ENCODE assay signal across 22 cellular contexts in the genomic region with DNA sequence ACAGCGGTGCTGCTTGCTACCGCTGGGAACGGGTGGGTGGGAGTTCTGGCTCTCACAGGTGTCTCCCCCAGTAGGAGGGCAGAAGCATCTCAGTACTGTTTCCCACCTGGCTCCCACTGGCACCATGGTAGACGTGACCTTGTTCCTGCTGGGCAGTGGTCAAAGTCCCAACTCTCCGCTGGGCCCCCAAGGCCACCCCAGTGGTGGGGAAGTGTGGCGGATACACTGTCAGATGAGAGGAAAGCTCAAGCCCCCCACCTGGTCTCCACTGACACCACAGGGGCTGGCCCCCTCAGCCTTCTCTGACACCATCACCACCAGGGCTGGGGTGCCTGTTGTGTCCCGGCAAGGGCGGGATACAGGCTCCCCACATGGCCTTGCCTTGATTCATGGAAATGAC. TPM values are rescaled to one million over a fixed set of nuclear protein-coding genes. Genes with fewer than 3 reads are reported as not detected.
DNase-seq lines count a peak whose midpoint lies in the region; ATAC-seq and TF ChIP-seq lines count a peak whose summit lies in the region.
"Had no signal": no experiment of that assay in that cellular context is flagged by ENCODE, and none has a peak within 500 bp of the region (broad histone marks: within the 10 kb centered on the region; RNA-seq: fewer than 3 reads in every experiment).

No MANE protein-coding gene starts in this region.

- H3K4me1 Mint-ChIP-seq in activated T-helper 2 cell treated with anti-CD3 and anti-CD28 coated beads, Interferon-gamma antibody, Interleukin-2, Interleukin-4, amounts not matched to agents 10 μg/mL and 5 μg/mL and 100 μg/mL, durations not matched to agents 14 hours and 24 hours and 36 hours (ENCODE audit: low read depth): peaks cover 12% of the 10 kb centered on the region

- H3K27ac Mint-ChIP-seq in activated naive CD4-positive, alpha-beta T cell treated with anti-CD3 and anti-CD28 coated beads, Interleukin-2, amount 50 U/mL, for 72 hours: peak overlapping the region; percentile 44 to 63
- H3K27ac Mint-ChIP-seq in activated T-helper 2 cell treated with anti-CD3 and anti-CD28 coated beads, Interferon-gamma antibody, Interleukin-2, Interleukin-4, amounts not matched to agents 10 μg/mL and 5 μg/mL and 100 μg/mL, durations not matched to agents 14 hours and 24 hours and 36 hours: peak overlapping the region; percentile 2
- H3K27ac Mint-ChIP-seq: B cell had no signal

- peaks cover 59% of the 10 kb centered on the region for H3K4me1 ChIP-seq in DND-41 (ENCODE audit: insufficient read depth, low read length)

- peaks cover 10% of the 10 kb centered on the region for H3K79me2 ChIP-seq in DND-41 (ENCODE audit: insufficient read depth, low read length)

- H2AFZ ChIP-seq in DND-41 (ENCODE audit: low read depth, low read length): peak overlapping the region; percentile 67; the same call in 1 of the 2 replicates

- no peaks in the 10 kb centered on the region for H3K9me3 ChIP-seq in DND-41 (ENCODE audit: insufficient read depth, low read length, severe bottlenecking)

- no peak for TF ChIP-seq CTCF in DND-41 (IDR thresholded peaks at IDR 0.05; ENCODE audit: borderline replicate concordance, extremely low read depth, low read length, poor library complexity, severe bottlenecking)

- H3K4me2 ChIP-seq in DND-41 (ENCODE audit: insufficient read depth, low read length): peak overlapping the region; percentile 58

- H3K27me3 Mint-ChIP-seq in activated T-helper 2 cell treated with anti-CD3 and anti-CD28 coated beads, Interferon-gamma antibody, Interleukin-2, Interleukin-4, amounts not matched to agents 10 μg/mL and 5 μg/mL and 100 μg/mL, durations not matched to agents 14 hours and 24 hours and 36 hours (ENCODE audit: low read depth): no peaks in the 10 kb centered on the region
- H3K27me3 Mint-ChIP-seq: B cell had no signal

- peaks cover 4 to 18% of the 10 kb centered on the region in 2 donors for H3K36me3 Mint-ChIP-seq in activated naive CD4-positive, alpha-beta T cell treated with anti-CD3 and anti-CD28 coated beads, Interleukin-2, amount 50 U/mL, for 72 hours
- peaks cover 51% of the 10 kb centered on the region for H3K36me3 Mint-ChIP-seq in activated T-helper 2 cell treated with anti-CD3 and anti-CD28 coated beads, Interferon-gamma antibody, Interleukin-2, Interleukin-4, amounts not matched to agents 10 μg/mL and 5 μg/mL and 100 μg/mL, durations not matched to agents 14 hours and 24 hours and 36 hours (ENCODE audit: low read depth)

- H3K36me3 ChIP-seq in DND-41 (ENCODE audit: insufficient read depth, low read length): peaks cover 65% of the 10 kb centered on the region

- no peaks in the 10 kb centered on the region for H3K27me3 ChIP-seq in DND-41 (ENCODE audit: insufficient read depth, low read length, poor library complexity)

- no peak overlapping the region for H3K4me3 Mint-ChIP-seq in activated T-helper 2 cell treated with anti-CD3 and anti-CD28 coated beads, Interferon-gamma antibody, Interleukin-2, Interleukin-4, amounts not matched to agents 10 μg/mL and 5 μg/mL and 100 μg/mL, durations not matched to agents 14 hours and 24 hours and 36 hours (ENCODE audit: low read depth)
- H3K4me3 Mint-ChIP-seq: B cell had no signal

- DNase-seq in activated naive CD4-positive, alpha-beta T cell treated with anti-CD3 and anti-CD28 coated beads, Interleukin-2, amount 50 U/mL, for 72 hours (ENCODE audit: low spot score in 2 of 2): no peak
- no peak for DNase-seq in activated naive CD4-positive, alpha-beta T cell treated with anti-CD3 and anti-CD28 coated beads, Interleukin-2, amount 50 U/mL, for 16 hours
- DNase-seq in DND-41: no peak
- DNase-seq in activated T-helper 2 cell treated with anti-CD3 and anti-CD28 coated beads, Interferon-gamma antibody, Interleukin-2, Interleukin-4, amounts not matched to agents 10 μg/mL and 5 μg/mL and 100 μg/mL, durations not matched to agents 14 hours and 24 hours and 36 hours (ENCODE audit: low spot score): no peak
- no peak for DNase-seq in substantia nigra (lab: John Stamatoyannopoulos, UW)
- no peak for DNase-seq in cerebellar nuclear complex (lab: John Stamatoyannopoulos, UW)
- DNase-seq in GF-D8 (lab: John Stamatoyannopoulos, UW): no peak
- DNase-seq: Calu3; DMS153; NCI-H1105; NCI-H1436 treated with DMSO at 0.1 percent for 48 hours; NCI-H187 treated with DMSO at 0.1 percent for 48 hours; NCI-H2171 treated with DMSO at 0.1 percent for 48 hours; NCI-H446; NCI-H524 treated with DMSO at 0.1 percent for 48 hours; NCI-H774; NK-92 treated with Interleukin-12 subunit alpha and Interleukin-12 subunit beta, amount 100 ng/mL, for 24 hours; RPMI8226; SHP77 had no signal

- H3K4me3 ChIP-seq in DND-41 (ENCODE audit: low read depth in 1 of 2, low read length in 2 of 2): peak overlapping the region in 1 of 2 experiments; percentile 44; a peak in 2 of 4 replicates
- H3K4me3 ChIP-seq: K562 had no signal

- peak overlapping the region; percentile 58 for H3K9ac ChIP-seq in DND-41 (ENCODE audit: low read depth, low read length)

- intact Hi-C loops in activated T-helper 2 cell treated with anti-CD3 and anti-CD28 coated beads, Interferon-gamma antibody, Interleukin-2, Interleukin-4, amounts not matched to agents 10 μg/mL and 5 μg/mL and 100 μg/mL, durations not matched to agents 14 hours and 24 hours and 36 hours (cut with micrococcal nuclease): no loop called here

- H3K27ac ChIP-seq in DND-41 (ENCODE audit: low read length): peak overlapping the region; percentile 99
- H3K27ac ChIP-seq in substantia nigra (ENCODE audit: low read depth, low read length, poor library complexity, severe bottlenecking): peak overlapping the region; percentile 2
- H3K27ac ChIP-seq: 22Rv1 had no signal

- ATAC-seq in activated naive CD4-positive, alpha-beta T cell treated with anti-CD3 and anti-CD28 coated beads, Interleukin-2, amount 50 U/mL, for 72 hours: no peak
- ATAC-seq in DND-41 (ENCODE audit: insufficient read depth, low read depth): no peak; the same call in 2 of the 3 replicates
- ATAC-seq: K562 had no signal

- no peaks in the 10 kb centered on the region for H4K20me1 ChIP-seq in DND-41 (ENCODE audit: insufficient read depth, low read length)

- H3K9me3 Mint-ChIP-seq in activated naive CD4-positive, alpha-beta T cell treated with anti-CD3 and anti-CD28 coated beads, Interleukin-2, amount 50 U/mL, for 72 hours: no peaks in the 10 kb centered on the region
- H3K9me3 Mint-ChIP-seq in activated T-helper 2 cell treated with anti-CD3 and anti-CD28 coated beads, Interferon-gamma antibody, Interleukin-2, Interleukin-4, amounts not matched to agents 10 μg/mL and 5 μg/mL and 100 μg/mL, durations not matched to agents 14 hours and 24 hours and 36 hours: no peaks in the 10 kb centered on the region

RNA-seq across cellular contexts. Expression of gene LETM1, which starts 24.6 kb away (rescaled TPM):
- 10 to 100 TPM; 28.3 to 45.2 TPM for total RNA-seq in activated naive CD4-positive, alpha-beta T cell treated with anti-CD3 and anti-CD28 coated beads, Interleukin-2, amount 50 U/mL, for 72 hours
- total RNA-seq in activated T-helper 2 cell treated with anti-CD3 and anti-CD28 coated beads, Interferon-gamma antibody, Interleukin-2, Interleukin-4, amounts not matched to agents 10 μg/mL and 5 μg/mL and 100 μg/mL, durations not matched to agents 14 hours and 24 hours and 36 hours: 76.6 and 78.6 TPM in 2 replicates

RNA-seq across cellular contexts. Expression of gene FGFR3, which starts 38.2 kb away (rescaled TPM):
- total RNA-seq in activated naive CD4-positive, alpha-beta T cell treated with anti-CD3 and anti-CD28 coated beads, Interleukin-2, amount 50 U/mL, for 72 hours: under 1 TPM in 1 of 2 donors, not detected in 1; 0.12 TPM
- 0.67 and 0.80 TPM in 2 replicates for total RNA-seq in activated T-helper 2 cell treated with anti-CD3 and anti-CD28 coated beads, Interferon-gamma antibody, Interleukin-2, Interleukin-4, amounts not matched to agents 10 μg/mL and 5 μg/mL and 100 μg/mL, durations not matched to agents 14 hours and 24 hours and 36 hours
- total RNA-seq: B cell had no signal

RNA-seq across cellular contexts. Expression of gene NSD2, which starts 39.9 kb away (rescaled TPM):
- total RNA-seq in activated naive CD4-positive, alpha-beta T cell treated with anti-CD3 and anti-CD28 coated beads, Interleukin-2, amount 50 U/mL, for 72 hours: 100 to 1,000 TPM; 233 to 254 TPM
- total RNA-seq in activated T-helper 2 cell treated with anti-CD3 and anti-CD28 coated beads, Interferon-gamma antibody, Interleukin-2, Interleukin-4, amounts not matched to agents 10 μg/mL and 5 μg/mL and 100 μg/mL, durations not matched to agents 14 hours and 24 hours and 36 hours: 208 and 214 TPM in 2 replicates
